2 cellular contexts compared by ENCODE assay signal in genomic region chr9:130971294-130971849, GRCh38.
TF ChIP-seq lines count a peak whose summit lies in the region.

No MANE protein-coding gene starts in this region.

TF ChIP-seq in PFSK-1, 5 proteins besides CTCF, POLR2A, EP300 and RAD21:
- TF ChIP-seq POLR2AphosphoS5 (IDR thresholded peaks at IDR 0.05; ENCODE audit: low read depth, low read length) (no peak), FOXP2 (optimal IDR thresholded peaks at IDR 0.05; ENCODE audit: borderline replicate concordance, extremely low read depth, extremely low read length, insufficient read depth) (peak; percentile 4), TAF1 (IDR thresholded peaks at IDR 0.05; ENCODE audit: borderline replicate concordance, insufficient read depth, low read length) (no peak)

TF ChIP-seq in H1, 55 proteins besides CTCF, POLR2A, EP300 and RAD21:
- no peak for TF ChIP-seq RFX5 (IDR thresholded peaks at IDR 0.05; ENCODE audit: borderline replicate concordance, low read depth, low read length)
- TF ChIP-seq SP1 (IDR thresholded peaks at IDR 0.05; ENCODE audit: low read depth, low read length): no peak
- no peak for TF ChIP-seq SAP30 (IDR thresholded peaks at IDR 0.05; ENCODE audit: insufficient read depth, insufficient replicate concordance, low read length)
- no peak for TF ChIP-seq SIN3A (conservative IDR thresholded peaks at IDR 0.05 in 1 of 2, IDR thresholded peaks at IDR 0.05 in 1 of 2; ENCODE audit: low read depth in 1 of 2, low read length in 2 of 2)
TF ChIP-seq in H1: peak in this region for 0.
